In the genomic region with DNA sequence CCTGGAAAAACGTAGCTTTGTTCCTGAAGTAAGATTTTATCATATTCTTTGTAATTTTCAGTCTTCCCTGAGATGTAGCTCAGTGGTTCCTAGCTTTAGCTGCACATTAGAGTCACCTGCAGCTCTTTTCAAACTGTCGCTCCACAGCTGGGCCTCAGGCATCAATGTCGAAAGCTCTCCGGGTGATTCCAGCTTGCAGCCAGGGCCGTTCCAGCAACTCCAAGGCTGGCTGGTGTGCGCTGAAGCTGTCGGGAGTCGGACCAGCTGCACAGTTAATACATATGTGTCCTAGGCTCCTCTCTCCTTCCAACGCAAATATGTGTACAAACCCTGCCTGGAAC, we compare ENCODE assay signal across 8 cellular contexts. TPM values are rescaled to one million over a fixed set of nuclear protein-coding genes. Genes with fewer than 3 reads are reported as not detected.
DNase-seq lines count a peak whose midpoint lies in the region; ATAC-seq and TF ChIP-seq lines count a peak whose summit lies in the region.

No MANE protein-coding gene starts in this region.

- H3K4me2 ChIP-seq in IMR-90 (ENCODE audit: low read depth, low read length) (peak overlapping the region; percentile 91), neural cell (ENCODE audit: low read length) (peak overlapping the region; percentile 96)

- peak overlapping the region; percentile 99 for H3K23ac ChIP-seq in IMR-90 (ENCODE audit: low read depth, low read length)

- H3K56ac ChIP-seq in IMR-90 (ENCODE audit: extremely low read depth, insufficient read depth, low read length) = peak overlapping the region; percentile 97

- H2AFZ ChIP-seq in IMR-90 (replicated peaks; ENCODE audit: low read length, poor library complexity) (peak overlapping the region; percentile 100), neural cell (ENCODE audit: low read depth, low read length) (peak overlapping the region; percentile 97)

- H3K36me3 ChIP-seq in cardiac muscle cell (no peaks in the 10 kb centered on the region), IMR-90 (ENCODE audit: control insufficient read depth, insufficient read depth, low read length) (no peaks in the 10 kb centered on the region), colonic mucosa (no peaks in the 10 kb centered on the region), neural cell (ENCODE audit: insufficient read depth, low read length) (no peaks in the 10 kb centered on the region)

- in situ Hi-C loops in IMR-90 (cut with MboI; ENCODE audit: low sequenced_read_pairs) (no loop called here), GM13976 (cut with MboI; ENCODE audit: low sequenced_read_pairs, unreplicated experiment) (no loop called here)

- peak overlapping the region; percentile 54 for H3K18ac ChIP-seq in IMR-90 (ENCODE audit: low read depth, low read length)

- H4K20me1 ChIP-seq in IMR-90 (ENCODE audit: insufficient read depth, low read length) (no peaks in the 10 kb centered on the region), neural cell (ENCODE audit: insufficient read depth) (no peaks in the 10 kb centered on the region)

- peak overlapping the region; percentile 98 for H4K5ac ChIP-seq in IMR-90 (ENCODE audit: low read depth, low read length)

- no peak overlapping the region for H2BK20ac ChIP-seq in IMR-90 (ENCODE audit: low read depth, low read length)

- TF ChIP-seq CTCF in cardiac muscle cell (IDR thresholded peaks at IDR 0.05; ENCODE audit: low read depth, low read length) (no peak), IMR-90 (conservative IDR thresholded peaks at IDR 0.05; ENCODE audit: low read depth, low read length) (no peak), colonic mucosa (IDR thresholded peaks at IDR 0.05) (no peak), neural cell (IDR thresholded peaks at IDR 0.05; ENCODE audit: poor library complexity, severe bottlenecking) (no peak), GM13976 (IDR thresholded peaks at IDR 0.05; ENCODE audit: borderline replicate concordance, control extremely low read depth, extremely low read depth, insufficient read depth, missing control alignments) (no peak)

- peak overlapping the region; percentile 99 for H3K4ac ChIP-seq in IMR-90 (ENCODE audit: low read depth, low read length)

- H3K27me3 ChIP-seq in cardiac muscle cell (no peaks in the 10 kb centered on the region), IMR-90 (ENCODE audit: control insufficient read depth, insufficient read depth, low read length) (no peaks in the 10 kb centered on the region), colonic mucosa (no peaks in the 10 kb centered on the region), neural cell (ENCODE audit: insufficient read depth, low read depth, low read length) (no peaks in the 10 kb centered on the region)

- peak overlapping the region; percentile 91 for H2AK9ac ChIP-seq in IMR-90 (replicated peaks; ENCODE audit: low read depth, low read length, poor library complexity)

- peaks cover 19 to 24% of the 10 kb centered on the region in 2 experiments for H3K79me1 ChIP-seq in IMR-90 (ENCODE audit: low read depth in 1 of 2, low read length in 2 of 2)

- peak overlapping the region; percentile 99 for H2BK5ac ChIP-seq in IMR-90 (ENCODE audit: low read depth, low read length, poor library complexity, severe bottlenecking)

- BruUV-seq in IMR-90 (replicated peaks; lab: Mats Ljungman, UMichigan) = TSS peak; percentile 90

- dilution Hi-C loops in IMR-90 (cut with HindIII; ENCODE audit: low sequenced_read_pairs, unreplicated experiment) = no loop called here

- peak overlapping the region; percentile 99 for H3K14ac ChIP-seq in IMR-90 (replicated peaks; ENCODE audit: low read depth, low read length)

- H3K4me3 ChIP-seq in cardiac muscle cell = peak overlapping the region; percentile 75
- peak overlapping the region; percentile 77 for H3K4me3 ChIP-seq in IMR-90 (ENCODE audit: insufficient read depth, low read depth, low read length)
- peak overlapping the region; percentile 94 for H3K4me3 ChIP-seq in colonic mucosa
- H3K4me3 ChIP-seq in neural cell (ENCODE audit: low read length) = peak overlapping the region; percentile 83

- TF ChIP-seq EP300 in neural cell (conservative IDR thresholded peaks at IDR 0.05; ENCODE audit: poor library complexity, severe bottlenecking) = no peak

- no peak overlapping the region; the same call in 2 of the 3 replicates for H2BK15ac ChIP-seq in IMR-90 (ENCODE audit: low read depth, low read length)

- no peaks in the 10 kb centered on the region for H3K9me1 ChIP-seq in IMR-90 (ENCODE audit: insufficient read depth, low read length)

- no peaks in the 10 kb centered on the region for H3K9me2 ChIP-seq in neural cell (ENCODE audit: insufficient read depth, low read length)

- H3K79me2 ChIP-seq in neural cell (replicated peaks; ENCODE audit: insufficient read depth, low read length) = peaks cover 18% of the 10 kb centered on the region

- intact Hi-C loops in left cardiac atrium (cut with DNase I) = loop anchor here in 1 of 2 donors (2.0 kb wide), 1 partner anchor 44 kb away; a partner anchor contains a TSS
- intact Hi-C loops in IMR-90 (cut with micrococcal nuclease) = loop anchor here (5.0 kb wide), 2 partner anchors 42 to 43 kb away; a partner anchor contains a TSS
- intact Hi-C loops in colonic mucosa (cut with DNase I) = loop anchor here (5.0 kb wide), 1 partner anchor 42 kb away; a partner anchor contains a TSS

- peak overlapping the region; percentile 96 for H3K27ac ChIP-seq in cardiac muscle cell
- peak overlapping the region; percentile 97 for H3K27ac ChIP-seq in IMR-90 (ENCODE audit: insufficient read depth, low read length)
- H3K27ac ChIP-seq in colonic mucosa = peak overlapping the region; percentile 89
- peak overlapping the region; percentile 95 for H3K27ac ChIP-seq in neural cell (ENCODE audit: low read length)

- no peak for TF ChIP-seq RAD21 in IMR-90 (IDR thresholded peaks at IDR 0.05; ENCODE audit: low read length)
- no peak for TF ChIP-seq RAD21 in neural cell (conservative IDR thresholded peaks at IDR 0.05)

- no peak for TF ChIP-seq POLR2A in IMR-90 (IDR thresholded peaks at IDR 0.05; ENCODE audit: low read depth, low read length)

- 0% methylated on average over 4 of the region's 9 CpGs; no CpG with 5 or more reads in 1 of the 2 experiments for WGBS in IMR-90 (ENCODE audit: extremely low coverage in 2 of 2, insufficient read length in 1 of 2), 2 experiments

- H3K9ac ChIP-seq in IMR-90 (ENCODE audit: low read depth, low read length) = peak overlapping the region; percentile 95
- H3K9ac ChIP-seq in colonic mucosa (ENCODE audit: low read depth in 2 of 2, low read length in 2 of 2) = peak overlapping the region; percentile 76 to 78
- H3K9ac ChIP-seq in neural cell (ENCODE audit: low read length) = peak overlapping the region; percentile 87

- 0 out of 2 replicates have a peak overlapping the region, but pooled peaks have one; percentile 2 for H2AK5ac ChIP-seq in IMR-90 (ENCODE audit: low read depth, low read length)

- H3K9me3 ChIP-seq in cardiac muscle cell (ENCODE audit: low read depth) (no peaks in the 10 kb centered on the region), IMR-90 (ENCODE audit: control insufficient read depth, insufficient read depth, low read length) (no peaks in the 10 kb centered on the region), colonic mucosa (no peaks in the 10 kb centered on the region), neural cell (ENCODE audit: low read length) (no peaks in the 10 kb centered on the region)

- CTCF ChIA-PET in IMR-90 (lab: Yijun Ruan, JAX) = no interaction called here

- peaks cover 2% of the 10 kb centered on the region for H3F3A ChIP-seq in neural cell (ENCODE audit: insufficient read depth, low read length, poor library complexity, severe bottlenecking)

- H4K8ac ChIP-seq in IMR-90 (ENCODE audit: low read depth in 2 of 2, low read length in 2 of 2) = peak overlapping the region; percentile 95 to 100

- POLR2A ChIA-PET in IMR-90 (lab: Charles Lee; ENCODE audit: unreplicated experiment) = no interaction called here

- no peak for ATAC-seq in left cardiac atrium
- ATAC-seq in IMR-90 (ENCODE audit: low read depth) = no peak

- DNase-seq in cardiac muscle cell (ENCODE audit: low read depth in 1 of 2, low spot score in 1 of 2) (no peak), left cardiac atrium (no peak), IMR-90 (no peak), colonic mucosa (no peak), COR-L47 (lab: John Stamatoyannopoulos, UW) (no peak), GM13976 (ENCODE audit: low spot score) (no peak), SK-N-DZ (ENCODE audit: low spot score) (no peak)

- H4K91ac ChIP-seq in IMR-90 (ENCODE audit: insufficient read depth, low read depth, low read length) = peak overlapping the region; percentile 99

- H2BK120ac ChIP-seq in IMR-90 (ENCODE audit: low read depth, low read length) = peak overlapping the region; percentile 97

- H3K4me1 ChIP-seq in cardiac muscle cell (ENCODE audit: low read depth) = peaks cover 11% of the 10 kb centered on the region
- H3K4me1 ChIP-seq in IMR-90 (ENCODE audit: control insufficient read depth, insufficient read depth, low read length) = no peaks in the 10 kb centered on the region
- H3K4me1 ChIP-seq in colonic mucosa = peaks cover 7% of the 10 kb centered on the region

RNA-seq across cellular contexts. Expression of a gene that starts 0.6 kb away (rescaled TPM):
- total RNA-seq in cardiac muscle cell = 4.7 and 6.4 TPM in 2 replicates
- polyA plus RNA-seq in cardiac muscle cell = 4.2 and 5.6 TPM in 2 replicates
- total RNA-seq in left cardiac atrium = 1 to 10 TPM; 3.0 to 4.2 TPM
- total RNA-seq in IMR-90 (2012; rRNA removed) = 7.3 and 7.8 TPM in 2 replicates
- polyA plus RNA-seq in IMR-90 (2012; rRNA removed) = 1.3 and 2.7 TPM in 2 replicates
- 0.75 and 1.4 TPM in 2 replicates for polyA plus RNA-seq in IMR-90 (2012; cell fraction: cytosol; rRNA removed)
- 1.5 and 2.9 TPM in 2 replicates for polyA plus RNA-seq in IMR-90 (2012; cell fraction: nucleus; rRNA removed; ENCODE audit: low replicate concordance)
- total RNA-seq in colonic mucosa = 1 to 10 TPM; 3.3 to 3.5 TPM
- polyA plus RNA-seq in neural cell = 4.1 and 4.3 TPM in 2 replicates
- polyA minus RNA-seq in neural cell = 9.3 and 11.9 TPM in 2 replicates
- 4.4 and 6.3 TPM in 2 replicates for polyA plus RNA-seq in SK-N-DZ (2014; cell fraction: cytosol; rRNA removed)
- polyA plus RNA-seq in SK-N-DZ (2014; cell fraction: nucleus; rRNA removed) = 2.6 and 4.6 TPM in 2 replicates

RNA-seq across cellular contexts. Expression of a gene that starts 5.4 kb away (rescaled TPM):
- total RNA-seq in cardiac muscle cell = 15.3 and 21.7 TPM in 2 replicates
- polyA plus RNA-seq in cardiac muscle cell = 18.4 and 20.3 TPM in 2 replicates
- total RNA-seq in left cardiac atrium = 10 to 100 TPM; 11.7 to 13.8 TPM
- total RNA-seq in IMR-90 (2012; rRNA removed) = 6.5 and 7.2 TPM in 2 replicates
- 4.4 and 5.3 TPM in 2 replicates for polyA plus RNA-seq in IMR-90 (2012; rRNA removed)
- polyA plus RNA-seq in IMR-90 (2012; cell fraction: cytosol; rRNA removed) = 0.96 and 1.4 TPM in 2 replicates
- 6.5 and 29.3 TPM in 2 replicates for polyA plus RNA-seq in IMR-90 (2012; cell fraction: nucleus; rRNA removed; ENCODE audit: low replicate concordance)
- 10 to 100 TPM; 12.8 to 15.6 TPM for total RNA-seq in colonic mucosa
- polyA plus RNA-seq in neural cell = 32.8 and 39.8 TPM in 2 replicates
- 30.9 and 32.2 TPM in 2 replicates for polyA minus RNA-seq in neural cell
- polyA plus RNA-seq in SK-N-DZ (2014; cell fraction: cytosol; rRNA removed) = 11.9 and 14.3 TPM in 2 replicates
- polyA plus RNA-seq in SK-N-DZ (2014; cell fraction: nucleus; rRNA removed) = 31.8 and 52.6 TPM in 2 replicates

RNA-seq across cellular contexts. Expression of a gene that starts 42.3 kb away (rescaled TPM):
- 7.3 and 12.6 TPM in 2 replicates for total RNA-seq in cardiac muscle cell
- 2.6 and 4.7 TPM in 2 replicates for polyA plus RNA-seq in cardiac muscle cell
- total RNA-seq in left cardiac atrium = 1 to 10 TPM; 2.8 to 2.9 TPM
- total RNA-seq in IMR-90 (2012; rRNA removed) = 2.2 and 2.7 TPM in 2 replicates
- 0.46 and 0.49 TPM in 2 replicates for polyA plus RNA-seq in IMR-90 (2012; rRNA removed)
- 0.33 and 1.6 TPM in 2 replicates for polyA plus RNA-seq in IMR-90 (2012; cell fraction: cytosol; rRNA removed)
- polyA plus RNA-seq in IMR-90 (2012; cell fraction: nucleus; rRNA removed; ENCODE audit: low replicate concordance) = 0.22 and 0.57 TPM in 2 replicates
- total RNA-seq in colonic mucosa = 1 to 10 TPM; 2.2 to 2.6 TPM
- 8.0 and 9.3 TPM in 2 replicates for polyA plus RNA-seq in neural cell
- polyA minus RNA-seq in neural cell = 57.7 and 74.8 TPM in 2 replicates
- 2.8 and 4.3 TPM in 2 replicates for polyA plus RNA-seq in SK-N-DZ (2014; cell fraction: cytosol; rRNA removed)
- polyA plus RNA-seq in SK-N-DZ (2014; cell fraction: nucleus; rRNA removed) = 2.5 and 7.2 TPM in 2 replicates

RNA-seq across cellular contexts. Expression of a gene that starts 43.4 kb away (rescaled TPM):
- total RNA-seq in cardiac muscle cell (66.9 and 116 TPM in 2 replicates), left cardiac atrium (10 to 100 TPM; 56.0 to 56.5 TPM), IMR-90 (2012; rRNA removed) (27.6 and 35.8 TPM in 2 replicates), colonic mucosa (10 to 100 TPM; 68.8 to 87.3 TPM)
- polyA plus RNA-seq in cardiac muscle cell (73.5 and 118 TPM in 2 replicates), IMR-90 (2012; rRNA removed) (42.5 and 44.1 TPM in 2 replicates), neural cell (155 and 167 TPM in 2 replicates)
- 24.9 and 28.4 TPM in 2 replicates for polyA plus RNA-seq in IMR-90 (2012; cell fraction: cytosol; rRNA removed)
- polyA plus RNA-seq in IMR-90 (2012; cell fraction: nucleus; rRNA removed; ENCODE audit: low replicate concordance) = 49.4 and 110 TPM in 2 replicates
- polyA minus RNA-seq in neural cell = 51.4 and 65.5 TPM in 2 replicates
- 87.7 and 91.8 TPM in 2 replicates for polyA plus RNA-seq in SK-N-DZ (2014; cell fraction: cytosol; rRNA removed)
- polyA plus RNA-seq in SK-N-DZ (2014; cell fraction: nucleus; rRNA removed) = 107 and 116 TPM in 2 replicates
